In the genomic region with DNA sequence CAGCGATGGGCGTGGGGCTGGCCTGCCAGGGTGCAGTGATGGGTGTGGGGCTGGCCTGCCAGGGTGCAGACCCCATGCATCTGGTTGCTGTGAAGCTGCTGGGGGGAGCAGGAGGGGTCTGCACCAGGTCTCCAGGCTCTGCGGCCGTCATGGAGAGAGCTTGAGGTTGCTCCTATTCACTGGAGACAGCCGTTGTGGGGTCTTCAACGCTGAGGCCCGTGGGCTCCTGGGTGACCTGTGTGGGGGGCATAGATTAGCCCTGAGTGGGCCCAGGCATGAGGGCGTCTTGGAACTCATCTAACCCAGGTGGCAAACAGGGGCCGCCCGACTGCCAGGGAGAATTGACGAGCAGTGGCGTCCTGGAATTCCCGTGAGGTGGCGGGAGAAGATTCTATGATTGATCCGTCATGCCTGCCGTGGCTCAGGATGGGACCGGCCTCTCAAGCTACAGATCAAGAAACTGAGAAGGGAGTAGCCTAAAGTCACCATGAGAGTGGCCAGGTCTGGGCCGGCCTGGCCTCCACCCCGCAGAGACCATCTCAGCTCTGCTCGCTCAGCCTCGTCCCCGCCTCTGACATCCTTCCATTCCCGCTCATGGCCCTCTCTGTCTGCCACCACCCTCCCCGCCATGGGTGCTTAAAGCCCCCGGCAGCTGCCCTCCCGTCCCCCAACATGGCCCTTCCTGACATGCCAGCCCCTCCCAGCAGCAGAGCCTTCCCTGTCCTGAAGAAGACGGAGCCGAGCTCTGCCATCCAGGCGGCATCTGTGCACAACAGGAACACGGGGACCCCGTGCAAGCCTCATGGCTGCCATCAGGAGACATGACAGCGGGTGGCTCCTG, we compare ENCODE assay signal across 25 cellular contexts.
"Had no signal": no experiment of that assay in that cellular context is flagged by ENCODE, and none has a peak within 500 bp of the region (broad histone marks: within the 10 kb centered on the region; RNA-seq: fewer than 3 reads in every experiment).

No MANE protein-coding gene starts in this region.

- H3K9me3 Mint-ChIP-seq: activated naive CD4-positive, alpha-beta T cell treated with anti-CD3 and anti-CD28 coated beads, Interleukin-2, amount 50 U/mL, for 24 hours; activated T-helper 1 cell treated with anti-CD3 and anti-CD28 coated beads, Interleukin-12 subunit alpha, Interleukin-12 subunit beta, Interleukin-2, Interleukin-4 antibody, amounts not matched to agents 30 ng/mL and 10 ng/mL and 1 ng/mL, durations not matched to agents 14 hours and 24 hours and 36 hours; endodermal cell; T-helper 2 cell treated with Interferon-gamma antibody and Interleukin-4, amounts not matched to agents 5 μg/mL and 100 μg/mL, for 36 hours had no signal

- H3K36me3 ChIP-seq: gastroesophageal sphincter, heart right ventricle, upper lobe of right lung had no signal

- H3K27ac ChIP-seq: epithelial cell of prostate, gastroesophageal sphincter, heart right ventricle, parathyroid adenoma, upper lobe of right lung, VCaP had no signal

- H3K4me1 Mint-ChIP-seq: activated CD4-positive, alpha-beta T cell treated with anti-CD3 and anti-CD28 coated beads, Interleukin-2, amount 10 ng/mL, durations not matched to agents 24 days and 14 days; activated naive CD4-positive, alpha-beta T cell treated with anti-CD3 and anti-CD28 coated beads, Interleukin-2, amount 50 U/mL, for 24 hours; endodermal cell; mesothelial cell of epicardium had no signal

- H3K36me3 Mint-ChIP-seq: activated CD8-positive, alpha-beta memory T cell treated with anti-CD3 and anti-CD28 coated beads, Interleukin-2, amount 10 ng/mL, durations not matched to agents 7 days and 5 days; activated naive CD4-positive, alpha-beta T cell treated with anti-CD3 and anti-CD28 coated beads, Interleukin-2, amount 50 U/mL, for 24 hours; mesothelial cell of epicardium; naive thymus-derived CD8-positive, alpha-beta T cell; T-cell had no signal

- ATAC-seq: activated CD4-positive, CD25-positive, alpha-beta regulatory T cell treated with anti-CD3 and anti-CD28 coated beads, Interleukin-2, amount 50 U/mL, for 24 hours; activated CD8-positive, alpha-beta memory T cell treated with anti-CD3 and anti-CD28 coated beads, Interleukin-2, amount 10 ng/mL, durations not matched to agents 7 days and 5 days; activated CD8-positive, alpha-beta T cell treated with anti-CD3 and anti-CD28 coated beads for 36 hours; gastroesophageal sphincter; heart right ventricle; naive thymus-derived CD8-positive, alpha-beta T cell; stimulated activated naive CD8-positive, alpha-beta T cell treated with anti-CD3 and anti-CD28 coated beads, Interleukin-15, Interleukin-2, amounts not matched to agents 100 U/mL and 50 U/mL, for 24 hours; T-cell; upper lobe of right lung had no signal

- H3K4me3 ChIP-seq: gastroesophageal sphincter, heart right ventricle, upper lobe of right lung had no signal

- H3K9me3 ChIP-seq: gastroesophageal sphincter, heart right ventricle, upper lobe of right lung had no signal

- DNase-seq: activated CD4-positive, alpha-beta T cell treated with anti-CD3 and anti-CD28 coated beads, Interleukin-2, amount 10 ng/mL, durations not matched to agents 24 days and 14 days; activated CD8-positive, alpha-beta memory T cell treated with anti-CD3 and anti-CD28 coated beads, Interleukin-2, amount 10 ng/mL, durations not matched to agents 7 days and 5 days; activated CD8-positive, alpha-beta T cell treated with anti-CD3 and anti-CD28 coated beads for 36 hours; activated gamma-delta T cell treated with Interleukin-2 at 50 U/mL for 16 hours; anterior cingulate cortex; cerebellar nuclear complex; cortex of kidney; endodermal cell; islet precursor cell; mammary epithelial cell; stimulated activated CD4-positive, alpha-beta T cell treated with anti-CD3 and anti-CD28 coated beads, Interleukin-4, amount 100 ng/mL, for 1 hour; stimulated activated naive CD8-positive, alpha-beta T cell treated with anti-CD3 and anti-CD28 coated beads, Interleukin-15, Interleukin-2, amounts not matched to agents 100 U/mL and 50 U/mL, for 24 hours; T-cell; upper lobe of right lung had no signal

- H3K4me1 ChIP-seq: gastroesophageal sphincter, heart right ventricle, parathyroid adenoma, upper lobe of right lung had no signal

- H3K27ac Mint-ChIP-seq: activated CD4-positive, alpha-beta T cell treated with anti-CD3 and anti-CD28 coated beads, Interleukin-2, amount 10 ng/mL, durations not matched to agents 24 days and 14 days; activated CD8-positive, alpha-beta memory T cell treated with anti-CD3 and anti-CD28 coated beads, Interleukin-2, amount 10 ng/mL, durations not matched to agents 7 days and 5 days; activated CD8-positive, alpha-beta T cell treated with anti-CD3 and anti-CD28 coated beads for 36 hours; activated naive CD4-positive, alpha-beta T cell treated with anti-CD3 and anti-CD28 coated beads, Interleukin-2, amount 50 U/mL, for 24 hours; activated T-helper 1 cell treated with anti-CD3 and anti-CD28 coated beads, Interleukin-12 subunit alpha, Interleukin-12 subunit beta, Interleukin-2, Interleukin-4 antibody, amounts not matched to agents 30 ng/mL and 10 ng/mL and 1 ng/mL, durations not matched to agents 14 hours and 24 hours and 36 hours; endodermal cell; mesothelial cell of epicardium; T-cell; T-helper 2 cell treated with Interferon-gamma antibody and Interleukin-4, amounts not matched to agents 5 μg/mL and 100 μg/mL, for 36 hours had no signal

- H3K27me3 Mint-ChIP-seq: activated CD4-positive, alpha-beta T cell treated with anti-CD3 and anti-CD28 coated beads, Interleukin-2, amount 10 ng/mL, durations not matched to agents 24 days and 14 days; activated CD8-positive, alpha-beta T cell treated with anti-CD3 and anti-CD28 coated beads for 36 hours; activated naive CD4-positive, alpha-beta T cell treated with anti-CD3 and anti-CD28 coated beads, Interleukin-2, amount 50 U/mL, for 24 hours had no signal

- H3K4me3 Mint-ChIP-seq: activated CD4-positive, alpha-beta T cell treated with anti-CD3 and anti-CD28 coated beads, Interleukin-2, amount 10 ng/mL, durations not matched to agents 24 days and 14 days; activated CD8-positive, alpha-beta memory T cell treated with anti-CD3 and anti-CD28 coated beads, Interleukin-2, amount 10 ng/mL, durations not matched to agents 7 days and 5 days; activated CD8-positive, alpha-beta T cell treated with anti-CD3 and anti-CD28 coated beads for 36 hours; activated naive CD4-positive, alpha-beta T cell treated with anti-CD3 and anti-CD28 coated beads, Interleukin-2, amount 50 U/mL, for 24 hours; activated T-helper 1 cell treated with anti-CD3 and anti-CD28 coated beads, Interleukin-12 subunit alpha, Interleukin-12 subunit beta, Interleukin-2, Interleukin-4 antibody, amounts not matched to agents 30 ng/mL and 10 ng/mL and 1 ng/mL, durations not matched to agents 14 hours and 24 hours and 36 hours; endodermal cell; mesothelial cell of epicardium; naive thymus-derived CD8-positive, alpha-beta T cell; T-cell; T-helper 2 cell treated with Interferon-gamma antibody and Interleukin-4, amounts not matched to agents 5 μg/mL and 100 μg/mL, for 36 hours had no signal
